Comparison of ENCODE assay signal across 9 cellular contexts in genomic region chr7:151351967-151352366, GRCh38. TPM values are rescaled to one million over a fixed set of nuclear protein-coding genes. Genes with fewer than 3 reads are reported as not detected.
A peak's percentile ranks its signal among the peaks of the same experiment; 100 is the strongest.
DNase-seq lines count a peak whose midpoint lies in the region; ATAC-seq, FAIRE-seq and TF ChIP-seq lines count a peak whose summit lies in the region.
"Had no signal": no experiment of that assay in that cellular context is flagged by ENCODE, and none has a peak within 500 bp of the region (broad histone marks: within the 10 kb centered on the region; RNA-seq: fewer than 3 reads in every experiment).

No MANE protein-coding gene starts in this region.

- ATAC-seq in HG03460 (IDR thresholded peaks at IDR 0.05; ENCODE audit: unreplicated experiment) (peak; percentile 33), gastroesophageal sphincter (no peak)

- peak; percentile 67 for FAIRE-seq in GM12892 (lab: Jason Lieb, UNC)

- H3K4me3 ChIP-seq in gastroesophageal sphincter, result no peak overlapping the region

- peaks cover 4 to 96% of the 10 kb centered on the region in 2 donors for H3K36me3 ChIP-seq in gastroesophageal sphincter

- DNase-seq in GM12892 (ENCODE audit: insufficient read length) (no peak), activated T-cell treated with anti-CD3 and anti-CD28 coated beads for 24 hours (ENCODE audit: low read depth) (peak; percentile 46), DMS153 treated with DMSO at 0.1 percent for 48 hours (lab: John Stamatoyannopoulos, UW; ENCODE audit: unreplicated experiment) (no peak), NCI-H146 (lab: John Stamatoyannopoulos, UW) (no peak), HT-29 (ENCODE audit: low spot score) (no peak)
- DNase-seq in stimulated activated CD4-positive, alpha-beta T cell treated with anti-CD3 and anti-CD28 coated beads, Interleukin-12 subunit alpha, Interleukin-12 subunit beta, amount 100 ng/mL, for 48 hours (ENCODE audit: low read depth in 2 of 3, low spot score in 1 of 3), result peak; percentile 27 to 36 (median 30)
- DNase-seq: amygdala had no signal

- no peaks in the 10 kb centered on the region for H3K27me3 ChIP-seq in gastroesophageal sphincter

- no peak overlapping the region for H3K27ac ChIP-seq in gastroesophageal sphincter

- no peaks in the 10 kb centered on the region for H3K9me3 ChIP-seq in gastroesophageal sphincter

- TF ChIP-seq EP300 in gastroesophageal sphincter (IDR thresholded peaks at IDR 0.05), result no peak

- 38 to 91% methylated on average over 2 to 5 of the region's 6 CpGs for WGBS in gastroesophageal sphincter (ENCODE audit: low coverage in 1 of 2), 2 donors

- 0 out of 2 replicates have a peak, but pooled peaks have one; percentile 32 for TF ChIP-seq POLR2A in GM12892 (IDR thresholded peaks at IDR 0.05; ENCODE audit: low read depth, low read length)
- TF ChIP-seq POLR2A in gastroesophageal sphincter (IDR thresholded peaks at IDR 0.05), result no peak

- no peak for TF ChIP-seq CTCF in gastroesophageal sphincter (IDR thresholded peaks at IDR 0.05)

- peaks cover 0 to 17% (median 4%) of the 10 kb centered on the region in 3 donors for H3K4me1 ChIP-seq in gastroesophageal sphincter

RNA-seq across cellular contexts. Expression of gene NUB1, which starts 10.4 kb away (rescaled TPM):
- 46.7 TPM for polyA plus RNA-seq in GM12892 (2012; ENCODE audit: missing spikeins)
- 10 to 100 TPM; 50.5 to 60.3 (median 54.8) TPM for total RNA-seq in gastroesophageal sphincter
- 34.3 and 39.5 TPM in 2 replicates for total RNA-seq in HT-29 (2014; rRNA removed; shearing (Covaris generic))

RNA-seq across cellular contexts. Expression of gene WDR86, which starts 57.9 kb away (rescaled TPM):
- polyA plus RNA-seq in GM12892 (2012; ENCODE audit: missing spikeins), result 0.19 TPM
- total RNA-seq in gastroesophageal sphincter, result 1 to 10 TPM; 2.6 to 8.2 (median 5.9) TPM
- 1.8 and 2.0 TPM in 2 replicates for total RNA-seq in HT-29 (2014; rRNA removed; shearing (Covaris generic))

Comparison
In these comparisons a context has a peak if more than half of its experiments do, and no peak if none do; other contexts are left out.
1. DNase-seq: peak in activated T-cell treated with anti-CD3 and anti-CD28 coated beads for 24 hours (single experiment) and stimulated activated CD4-positive, alpha-beta T cell treated with anti-CD3 and anti-CD28 coated beads, Interleukin-12 subunit alpha, Interleukin-12 subunit beta, amount 100 ng/mL, for 48 hours (3 of 3); none in GM12892 (single experiment), DMS153 treated with DMSO at 0.1 percent for 48 hours (single experiment), NCI-H146 (single experiment) and HT-29 (single experiment).